In the genomic region with DNA sequence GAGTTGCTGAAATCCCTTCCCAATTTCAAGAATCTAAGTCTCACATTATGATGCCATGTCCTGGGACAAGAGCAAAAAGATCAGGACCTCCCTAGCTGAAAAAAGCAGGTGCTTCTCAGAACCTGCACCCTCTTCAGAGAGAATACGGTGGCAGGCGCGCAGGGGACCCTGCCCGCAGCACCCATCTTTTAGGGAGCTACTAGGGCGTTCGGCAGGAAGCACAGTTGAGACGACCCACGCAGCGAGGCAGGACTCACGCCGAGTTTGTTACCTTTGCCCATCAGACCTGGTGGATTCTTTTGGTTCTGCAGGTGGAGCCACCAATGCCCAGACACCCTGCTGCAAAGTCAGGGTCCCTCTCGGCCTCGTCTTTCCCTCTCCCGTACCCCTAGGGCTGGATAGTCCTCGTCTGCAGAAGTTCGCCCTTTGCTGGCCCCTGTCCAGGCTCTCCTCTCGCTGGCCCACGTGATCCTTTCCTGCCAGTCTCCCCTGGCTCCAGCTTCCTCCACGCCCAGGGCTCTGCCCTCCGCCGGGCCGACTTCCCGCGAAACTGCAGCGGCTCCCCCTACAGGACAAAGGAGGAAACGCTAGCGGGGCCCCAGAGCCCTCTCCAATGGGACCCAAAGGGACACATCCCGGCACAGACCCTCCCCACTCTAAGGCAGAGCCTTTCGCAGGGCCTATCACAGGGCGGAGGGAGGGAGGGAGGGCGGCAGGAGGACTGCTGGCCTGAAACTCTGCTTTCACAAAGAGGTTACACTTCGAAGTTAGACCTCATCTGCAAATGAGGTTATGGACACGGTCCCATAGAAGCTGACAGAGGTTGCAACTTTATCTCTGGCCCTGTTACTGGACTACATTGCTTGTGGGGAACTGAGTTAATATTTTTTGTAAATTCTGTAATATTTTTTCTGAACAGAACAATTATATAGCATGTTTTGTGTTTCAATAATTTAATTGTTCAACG, we compare ENCODE assay signal across 1 cellular context.
TF ChIP-seq lines count a peak whose summit lies in the region.

No MANE protein-coding gene starts in this region.

TF ChIP-seq in K562, 482 proteins besides CTCF, POLR2A, EP300 and RAD21 (continued from another document):
- TF ChIP-seq STAG1 (CRISPR knock-in tag; IDR thresholded peaks at IDR 0.05; ENCODE audit: borderline replicate concordance) (peak; percentile 33; the same call in 1 of the 2 replicates), PPARD (CRISPR knock-in tag; IDR thresholded peaks at IDR 0.05) (no peak), MYNN (IDR thresholded peaks at IDR 0.05) (peak; percentile 43; the same call in 1 of the 2 replicates), MYNN (CRISPR knock-in tag; IDR thresholded peaks at IDR 0.05) (no peak), RB1 (IDR thresholded peaks at IDR 0.05; ENCODE audit: low read depth) (peak; percentile 45; the same call in 1 of the 2 replicates), HNRNPK (IDR thresholded peaks at IDR 0.05; ENCODE audit: low read depth, low read length, poor library complexity, severe bottlenecking) (no peak), MAZ (CRISPR knock-in tag; conservative IDR thresholded peaks at IDR 0.05 in 1 of 2, IDR thresholded peaks at IDR 0.05 in 1 of 2) (0 out of 4 replicates have a peak, but pooled peaks of 1 of the 2 experiments have one; percentile 30), XRCC5 (IDR thresholded peaks at IDR 0.05; ENCODE audit: low read depth, low read length) (peak; percentile 73; the same call in 1 of the 2 replicates), ZNF318 (IDR thresholded peaks at IDR 0.05; ENCODE audit: borderline replicate concordance in 1 of 2, low read depth in 1 of 2) (no peak), RAD51 (IDR thresholded peaks at IDR 0.05; ENCODE audit: borderline replicate concordance, low read depth) (0 out of 2 replicates have a peak, but pooled peaks have one; percentile 40), AFF4 (CRISPR knock-in tag; IDR thresholded peaks at IDR 0.05) (no peak), USF2 (CRISPR knock-in tag; IDR thresholded peaks at IDR 0.05) (peak; percentile 80), RCOR1 (IDR thresholded peaks at IDR 0.05; ENCODE audit: borderline replicate concordance in 1 of 2, low read depth in 2 of 2, low read length in 2 of 2) (0 out of 4 replicates have a peak, but pooled peaks of 1 of the 2 experiments have one; percentile 18), FOSL1 (tag; conservative IDR thresholded peaks at IDR 0.05) (no peak)
- TF ChIP-seq, protein P1, sequence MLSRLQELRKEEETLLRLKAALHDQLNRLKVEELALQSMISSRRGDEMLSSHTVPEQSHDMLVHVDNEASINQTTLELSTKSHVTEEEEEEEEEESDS (CRISPR knock-in tag; IDR thresholded peaks at IDR 0.05): no peak
- TF ChIP-seq, protein P2, sequence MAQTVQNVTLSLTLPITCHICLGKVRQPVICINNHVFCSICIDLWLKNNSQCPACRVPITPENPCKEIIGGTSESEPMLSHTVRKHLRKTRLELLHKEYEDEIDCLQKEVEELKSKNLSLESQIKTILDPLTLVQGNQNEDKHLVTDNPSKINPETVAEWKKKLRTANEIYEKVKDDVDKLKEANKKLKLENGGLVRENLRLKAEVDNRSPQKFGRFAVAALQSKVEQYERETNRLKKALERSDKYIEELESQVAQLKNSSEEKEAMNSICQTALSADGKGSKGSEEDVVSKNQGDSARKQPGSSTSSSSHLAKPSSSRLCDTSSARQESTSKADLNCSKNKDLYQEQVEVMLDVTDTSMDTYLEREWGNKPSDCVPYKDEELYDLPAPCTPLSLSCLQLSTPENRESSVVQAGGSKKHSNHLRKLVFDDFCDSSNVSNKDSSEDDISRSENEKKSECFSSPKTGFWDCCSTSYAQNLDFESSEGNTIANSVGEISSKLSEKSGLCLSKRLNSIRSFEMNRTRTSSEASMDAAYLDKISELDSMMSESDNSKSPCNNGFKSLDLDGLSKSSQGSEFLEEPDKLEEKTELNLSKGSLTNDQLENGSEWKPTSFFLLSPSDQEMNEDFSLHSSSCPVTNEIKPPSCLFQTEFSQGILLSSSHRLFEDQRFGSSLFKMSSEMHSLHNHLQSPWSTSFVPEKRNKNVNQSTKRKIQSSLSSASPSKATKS (CRISPR knock-in tag; IDR thresholded peaks at IDR 0.05): no peak
- TF ChIP-seq, protein P3, sequence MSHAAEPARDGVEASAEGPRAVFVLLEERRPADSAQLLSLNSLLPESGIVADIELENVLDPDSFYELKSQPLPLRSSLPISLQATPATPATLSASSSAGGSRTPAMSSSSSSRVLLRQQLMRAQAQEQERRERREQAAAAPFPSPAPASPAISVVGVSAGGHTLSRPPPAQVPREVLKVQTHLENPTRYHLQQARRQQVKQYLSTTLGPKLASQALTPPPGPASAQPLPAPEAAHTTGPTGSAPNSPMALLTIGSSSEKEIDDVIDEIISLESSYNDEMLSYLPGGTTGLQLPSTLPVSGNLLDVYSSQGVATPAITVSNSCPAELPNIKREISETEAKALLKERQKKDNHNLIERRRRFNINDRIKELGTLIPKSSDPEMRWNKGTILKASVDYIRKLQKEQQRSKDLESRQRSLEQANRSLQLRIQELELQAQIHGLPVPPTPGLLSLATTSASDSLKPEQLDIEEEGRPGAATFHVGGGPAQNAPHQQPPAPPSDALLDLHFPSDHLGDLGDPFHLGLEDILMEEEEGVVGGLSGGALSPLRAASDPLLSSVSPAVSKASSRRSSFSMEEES (CRISPR knock-in tag; IDR thresholded peaks at IDR 0.05): peak; percentile 23; the same call in 1 of the 2 replicates
